ENCODE assay signal across 12 cellular contexts in the genomic region with DNA sequence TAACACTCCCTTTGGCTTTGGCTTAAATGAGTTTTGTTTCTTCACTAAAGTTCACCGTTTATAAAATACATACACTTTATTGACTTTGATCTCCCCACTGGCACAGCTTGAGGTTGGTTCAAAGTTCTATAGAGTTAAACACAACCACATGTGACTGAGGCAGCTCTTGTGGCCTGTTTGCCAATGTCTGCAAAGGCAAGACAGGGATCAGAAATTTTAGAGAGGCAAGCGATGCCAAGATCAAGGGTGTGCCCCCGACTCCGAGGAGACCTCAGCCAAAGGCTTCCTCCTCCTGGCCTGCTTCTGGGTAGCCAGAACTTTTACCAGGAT.
"Had no signal": no experiment of that assay in that cellular context is flagged by ENCODE, and none has a peak within 500 bp of the region (broad histone marks: within the 10 kb centered on the region; RNA-seq: fewer than 3 reads in every experiment).

No MANE protein-coding gene starts in this region.

- H3K4me3 Mint-ChIP-seq: activated CD4-positive, alpha-beta T cell treated with anti-CD3 and anti-CD28 coated beads, Interleukin-2, amount 10 ng/mL, durations not matched to agents 7 days and 5 days; nephron; WTC11 had no signal

- H3K27me3 ChIP-seq: tibial nerve had no signal

- H3K4me1 Mint-ChIP-seq: WTC11 had no signal

- H3K27ac Mint-ChIP-seq: activated CD4-positive, alpha-beta T cell treated with anti-CD3 and anti-CD28 coated beads, Interleukin-2, amount 10 ng/mL, durations not matched to agents 7 days and 5 days; WTC11 had no signal

- H3K4me1 ChIP-seq: psoas muscle had no signal

- H3K36me3 ChIP-seq: tibial nerve had no signal

- H3K9me3 Mint-ChIP-seq: activated CD4-positive, alpha-beta T cell treated with anti-CD3 and anti-CD28 coated beads, Interleukin-2, amount 10 ng/mL, durations not matched to agents 7 days and 5 days had no signal

- DNase-seq: activated CD4-positive, alpha-beta T cell treated with anti-CD3 and anti-CD28 coated beads, Interleukin-2, amount 10 ng/mL, durations not matched to agents 7 days and 5 days; activated CD8-positive, alpha-beta memory T cell treated with anti-CD3 and anti-CD28 coated beads for 24 hours; activated naive CD4-positive, alpha-beta T cell treated with Interleukin-2 at 50 U/mL for 16 hours; central memory CD4-positive, alpha-beta T cell; cortex of kidney; effector CD8-positive, alpha-beta T cell; mesendoderm; psoas muscle had no signal

- FAIRE-seq: islet of Langerhans had no signal

- H3K4me3 ChIP-seq: psoas muscle, tibial nerve had no signal

- H3K36me3 Mint-ChIP-seq: WTC11 had no signal
